ENCODE assay signal across 8 cellular contexts in the genomic region with DNA sequence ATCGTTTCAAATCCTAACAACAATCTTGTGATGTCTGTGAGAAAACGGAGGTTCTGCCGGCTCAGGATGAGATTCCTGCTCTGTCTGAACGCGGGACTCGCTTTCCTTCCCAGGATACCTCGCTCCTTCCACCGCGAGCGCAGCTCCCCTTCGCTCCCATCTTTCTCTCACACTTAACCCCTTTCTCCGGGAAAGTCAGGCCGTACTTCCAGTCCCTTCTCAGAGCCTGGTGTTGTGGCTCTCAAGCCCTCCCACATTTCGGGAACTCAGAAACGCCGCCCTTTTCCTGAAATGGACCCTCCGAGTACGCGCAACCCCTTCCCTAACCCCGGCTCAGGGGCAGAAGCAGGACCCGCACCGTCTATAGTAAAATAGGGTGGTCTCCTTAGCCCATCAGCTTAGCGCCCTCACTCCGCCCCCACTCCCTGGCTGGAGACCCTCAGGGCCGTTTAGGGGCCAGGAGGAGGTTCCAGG. TPM values are rescaled to one million over a fixed set of nuclear protein-coding genes. Genes with fewer than 3 reads are reported as not detected.
DNase-seq lines count a peak whose midpoint lies in the region; ATAC-seq and TF ChIP-seq lines count a peak whose summit lies in the region.

No MANE protein-coding gene starts in this region.

- peaks cover 42% of the 10 kb centered on the region for H3K4me1 Mint-ChIP-seq in activated CD8-positive, alpha-beta memory T cell treated with anti-CD3 and anti-CD28 coated beads, Interleukin-2, amount 10 ng/mL, durations not matched to agents 7 days and 5 days
- peaks cover 35 to 53% (median 51%) of the 10 kb centered on the region in 4 donors for H3K4me1 Mint-ChIP-seq in naive thymus-derived CD8-positive, alpha-beta T cell

- H3K9me3 ChIP-seq in esophagus squamous epithelium, result no peaks in the 10 kb centered on the region

- no peaks in the 10 kb centered on the region for H3K27me3 Mint-ChIP-seq in activated CD8-positive, alpha-beta memory T cell treated with anti-CD3 and anti-CD28 coated beads, Interleukin-2, amount 10 ng/mL, durations not matched to agents 7 days and 5 days
- H3K27me3 Mint-ChIP-seq in naive thymus-derived CD8-positive, alpha-beta T cell, result peaks cover 0 to 2% (median 0%) of the 10 kb centered on the region in 5 donors

- H3K9me3 Mint-ChIP-seq in activated CD8-positive, alpha-beta memory T cell treated with anti-CD3 and anti-CD28 coated beads, Interleukin-2, amount 10 ng/mL, durations not matched to agents 7 days and 5 days (ENCODE audit: low read depth), result no peaks in the 10 kb centered on the region
- H3K9me3 Mint-ChIP-seq in naive thymus-derived CD8-positive, alpha-beta T cell, result no peaks in the 10 kb centered on the region

- CTCF ChIA-PET in activated CD8-positive, alpha-beta memory T cell treated with anti-CD3 and anti-CD28 coated beads, Interleukin-2, amount 10 ng/mL, durations not matched to agents 7 days and 5 days (lab: Charles Lee), result interaction anchor here (0.6 to 4.1 kb wide), 10 partner anchors 13 to 49 kb away, joined by 3 to 25 read pairs (median 4); no protein-coding TSS in a partner anchor

- no peaks in the 10 kb centered on the region for H3K36me3 ChIP-seq in esophagus squamous epithelium

- peaks cover 7% of the 10 kb centered on the region for H3K36me3 Mint-ChIP-seq in activated CD8-positive, alpha-beta memory T cell treated with anti-CD3 and anti-CD28 coated beads, Interleukin-2, amount 10 ng/mL, durations not matched to agents 7 days and 5 days
- H3K36me3 Mint-ChIP-seq in naive thymus-derived CD8-positive, alpha-beta T cell, result peaks cover 0 to 12% (median 0%) of the 10 kb centered on the region in 3 donors

- H3K27ac ChIP-seq in HL-60 (replicated peaks), result peak overlapping the region; percentile 97
- peak overlapping the region; percentile 99 to 100 (median 99) for H3K27ac ChIP-seq in esophagus squamous epithelium

- no peak for DNase-seq in activated CD8-positive, alpha-beta memory T cell treated with anti-CD3 and anti-CD28 coated beads, Interleukin-2, amount 10 ng/mL, durations not matched to agents 7 days and 5 days
- no peak for DNase-seq in activated CD8-positive, alpha-beta memory T cell treated with anti-CD3 and anti-CD28 coated beads, Interleukin-2, amount 50 U/mL, for 48 hours
- DNase-seq in HL-60 (ENCODE audit: low read depth in 1 of 2, low spot score in 1 of 2) (no peak), SW 1271 (lab: John Stamatoyannopoulos, UW) (peak; percentile 58 to 79), esophagus squamous epithelium (lab: John Stamatoyannopoulos, UW) (no peak)
- no peak for DNase-seq in naive thymus-derived CD8-positive, alpha-beta T cell
- DNase-seq in stimulated activated CD4-positive, alpha-beta T cell treated with anti-CD3 and anti-CD28 coated beads, Interleukin-4, amount 100 ng/mL, for 24 hours, result no peak

- POLR2A ChIA-PET in naive thymus-derived CD8-positive, alpha-beta T cell (lab: Charles Lee), result interaction anchor here (0.7 to 5.1 kb wide), 22 partner anchors 9 to 756 kb away, joined by 3 to 77 read pairs (median 6); a partner anchor contains a TSS

- no peak for TF ChIP-seq CTCF in HL-60 (IDR thresholded peaks at IDR 0.05; ENCODE audit: insufficient read depth, low read length)
- no peak for TF ChIP-seq CTCF in esophagus squamous epithelium (IDR thresholded peaks at IDR 0.05)

- peak overlapping the region; percentile 92 for H3K4me3 Mint-ChIP-seq in activated CD8-positive, alpha-beta memory T cell treated with anti-CD3 and anti-CD28 coated beads, Interleukin-2, amount 10 ng/mL, durations not matched to agents 7 days and 5 days
- H3K4me3 Mint-ChIP-seq in naive thymus-derived CD8-positive, alpha-beta T cell, result peak overlapping the region; percentile 85 to 99 (median 93)

- intact Hi-C loops in esophagus squamous epithelium (cut with DNase I), result no loop called here

- H3K4me1 ChIP-seq in esophagus squamous epithelium, result peaks cover 43 to 81% (median 47%) of the 10 kb centered on the region in 3 donors

- no peak for TF ChIP-seq POLR2A in esophagus squamous epithelium (IDR thresholded peaks at IDR 0.05)

- H3K27ac Mint-ChIP-seq in activated CD8-positive, alpha-beta memory T cell treated with anti-CD3 and anti-CD28 coated beads, Interleukin-2, amount 10 ng/mL, durations not matched to agents 7 days and 5 days, result peak overlapping the region; percentile 95
- H3K27ac Mint-ChIP-seq in naive thymus-derived CD8-positive, alpha-beta T cell, result peak overlapping the region; percentile 97 to 100 (median 98)

- WGBS in esophagus squamous epithelium, 2 donors, result 1 to 2% methylated on average over 11 to 14 of the region's 25 CpGs

- H3K27me3 ChIP-seq in HL-60 (ENCODE audit: insufficient read depth, poor library complexity, severe bottlenecking), result no peaks in the 10 kb centered on the region
- no peaks in the 10 kb centered on the region for H3K27me3 ChIP-seq in esophagus squamous epithelium

- peak; percentile 16 for ATAC-seq in activated CD8-positive, alpha-beta memory T cell treated with anti-CD3 and anti-CD28 coated beads, Interleukin-2, amount 10 ng/mL, durations not matched to agents 7 days and 5 days
- peak; percentile 8 to 14 for ATAC-seq in naive thymus-derived CD8-positive, alpha-beta T cell
- ATAC-seq in GM21360 (IDR thresholded peaks at IDR 0.05; ENCODE audit: unreplicated experiment), result no peak

- peak overlapping the region; percentile 97 for H3K4me3 ChIP-seq in HL-60 (replicated peaks; ENCODE audit: insufficient read depth, low read length)
- H3K4me3 ChIP-seq in esophagus squamous epithelium, result peak overlapping the region; percentile 83 to 93 (median 90)

RNA-seq across cellular contexts. Expression of a gene that starts 0.4 kb away (rescaled TPM):
- total RNA-seq in activated CD8-positive, alpha-beta memory T cell treated with anti-CD3 and anti-CD28 coated beads, Interleukin-2, amount 10 ng/mL, durations not matched to agents 7 days and 5 days, result 10 to 100 TPM; 48.3 to 50.1 TPM
- total RNA-seq in esophagus squamous epithelium, result 10 to 100 TPM; 32.3 to 64.4 (median 46.8) TPM
- total RNA-seq in naive thymus-derived CD8-positive, alpha-beta T cell, result 10 to 100 TPM; 61.1 to 66.5 TPM
- 10 to 100 TPM; 13.4 to 15.7 (median 14.6) TPM for polyA plus RNA-seq in naive thymus-derived CD8-positive, alpha-beta T cell

RNA-seq across cellular contexts. Expression of a gene that starts 47.6 kb away (rescaled TPM):
- 10 to 100 TPM; 60.2 to 64.6 TPM for total RNA-seq in activated CD8-positive, alpha-beta memory T cell treated with anti-CD3 and anti-CD28 coated beads, Interleukin-2, amount 10 ng/mL, durations not matched to agents 7 days and 5 days
- 10 to 100 TPM; 13.2 to 30.8 (median 24.4) TPM for total RNA-seq in esophagus squamous epithelium
- total RNA-seq in naive thymus-derived CD8-positive, alpha-beta T cell, result 10 to 100 TPM; 18.5 to 22.3 TPM
- 1 to 10 TPM; 2.4 to 4.1 (median 3.3) TPM for polyA plus RNA-seq in naive thymus-derived CD8-positive, alpha-beta T cell

Comparison
In these comparisons a context has a peak if more than half of its experiments do, and no peak if none do; other contexts are left out.
1. DNase-seq: peak in SW 1271 (2 of 2); none in activated CD8-positive, alpha-beta memory T cell treated with anti-CD3 and anti-CD28 coated beads, Interleukin-2, amount 10 ng/mL, durations not matched to agents 7 days and 5 days (single experiment), activated CD8-positive, alpha-beta memory T cell treated with anti-CD3 and anti-CD28 coated beads, Interleukin-2, amount 50 U/mL, for 48 hours (single experiment), HL-60 (0 of 2), esophagus squamous epithelium (single experiment), naive thymus-derived CD8-positive, alpha-beta T cell (0 of 10) and stimulated activated CD4-positive, alpha-beta T cell treated with anti-CD3 and anti-CD28 coated beads, Interleukin-4, amount 100 ng/mL, for 24 hours (single experiment).